Comparison of ENCODE assay signal across 2 cellular contexts in genomic region chr2:31012384-31012783, GRCh38.
TF ChIP-seq lines count a peak whose summit lies in the region.

No MANE protein-coding gene starts in this region.

TF ChIP-seq in HEK293, 187 proteins besides CTCF, POLR2A, EP300 and RAD21 (continued from another document):
- TF ChIP-seq ZNF280D (tag by site-specific recombination; IDR thresholded peaks at IDR 0.05), result no peak
- no peak for TF ChIP-seq ZNF473 (tag by site-specific recombination; IDR thresholded peaks at IDR 0.05)

TF ChIP-seq in GM12878, 131 proteins besides CTCF, POLR2A, EP300 and RAD21 (continued from another document):
- TF ChIP-seq REST (IDR thresholded peaks at IDR 0.05; ENCODE audit: low read depth, low read length) (no peak), MYB (IDR thresholded peaks at IDR 0.05; ENCODE audit: borderline replicate concordance, low read depth, low read length) (no peak), LARP7 (IDR thresholded peaks at IDR 0.05) (no peak), TAF1 (IDR thresholded peaks at IDR 0.05; ENCODE audit: borderline replicate concordance, low read depth, low read length) (no peak)
